In the genomic region with DNA sequence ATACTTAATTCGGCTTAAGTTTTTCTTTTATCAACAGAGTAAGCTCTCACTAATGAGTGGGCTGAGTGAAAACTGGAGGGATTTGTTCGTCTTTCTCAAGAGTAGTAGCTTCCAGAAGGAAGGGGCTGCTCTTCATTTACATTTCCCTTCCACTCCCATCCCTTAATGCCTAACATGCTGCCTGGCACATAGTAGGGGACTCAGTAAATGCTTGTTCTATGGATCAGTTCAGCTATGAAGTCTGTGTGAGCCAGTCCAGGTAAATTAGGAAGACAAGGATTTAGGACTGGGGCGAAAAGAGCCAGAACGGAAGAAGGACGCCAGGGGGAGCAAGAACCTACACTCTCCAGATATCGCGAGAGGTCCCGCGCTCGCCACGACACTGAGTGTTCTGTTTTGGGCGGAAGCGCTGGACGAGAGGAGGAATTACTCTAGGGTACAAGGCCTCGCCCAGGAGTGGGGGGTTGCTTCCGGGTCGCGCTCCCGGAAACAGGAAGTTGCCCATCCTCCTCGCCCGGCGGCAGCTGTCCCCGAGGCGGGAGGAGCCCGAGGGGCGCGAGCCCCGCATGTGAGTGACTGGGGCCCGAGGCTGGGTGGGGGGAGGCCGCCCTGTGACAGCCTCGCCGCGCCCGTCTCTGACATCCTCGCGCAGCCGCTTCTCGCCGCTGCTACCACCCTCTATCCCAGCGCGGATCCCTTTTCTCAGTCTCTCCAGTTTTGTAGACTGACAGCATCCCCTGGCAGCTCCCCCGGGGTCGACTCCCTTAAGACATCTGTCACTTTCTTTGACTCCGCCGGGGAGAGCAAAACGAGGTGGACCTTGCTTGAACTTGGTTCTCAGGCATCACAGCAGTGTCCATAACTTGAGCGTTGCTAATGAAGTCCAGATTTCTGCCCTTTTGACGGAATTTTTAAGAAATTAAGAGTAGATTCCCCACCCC, we compare ENCODE assay signal across 8 cellular contexts. TPM values are rescaled to one million over a fixed set of nuclear protein-coding genes. Genes with fewer than 3 reads are reported as not detected.
A peak's percentile ranks its signal among the peaks of the same experiment; 100 is the strongest.
DNase-seq lines count a peak whose midpoint lies in the region; ATAC-seq and TF ChIP-seq lines count a peak whose summit lies in the region.

A gene with protein sequence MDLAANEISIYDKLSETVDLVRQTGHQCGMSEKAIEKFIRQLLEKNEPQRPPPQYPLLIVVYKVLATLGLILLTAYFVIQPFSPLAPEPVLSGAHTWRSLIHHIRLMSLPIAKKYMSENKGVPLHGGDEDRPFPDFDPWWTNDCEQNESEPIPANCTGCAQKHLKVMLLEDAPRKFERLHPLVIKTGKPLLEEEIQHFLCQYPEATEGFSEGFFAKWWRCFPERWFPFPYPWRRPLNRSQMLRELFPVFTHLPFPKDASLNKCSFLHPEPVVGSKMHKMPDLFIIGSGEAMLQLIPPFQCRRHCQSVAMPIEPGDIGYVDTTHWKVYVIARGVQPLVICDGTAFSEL (plus strand): TSS at position 492 of the 941 bp plus-strand sequence. CDS start 13,493 bp downstream, outside the sequence.

- H3K27me3 ChIP-seq in heart right ventricle (no peaks in the 10 kb centered on the region), upper lobe of right lung (no peaks in the 10 kb centered on the region)

- H3K27ac ChIP-seq in heart right ventricle (peak within 1 kb of the TSS; percentile 76 to 95 (median 92)), upper lobe of right lung (peak within 1 kb of the TSS; percentile 91)

- H3K4me3 ChIP-seq in heart right ventricle: peak within 1 kb of the TSS; percentile 18 to 95 (median 74)
- peak within 1 kb of the TSS; percentile 93 for H3K4me3 ChIP-seq in upper lobe of right lung

- 3% methylated on average over 45 to 48 of the region's 48 CpGs for WGBS in heart right ventricle, 2 donors

- intact Hi-C loops in T-helper 1 cell treated with Interleukin-12 subunit alpha and Interleukin-12 subunit beta and Interleukin-4 antibody, amounts not matched to agents 30 ng/mL and 1 ng/mL, for 36 hours (cut with micrococcal nuclease): loop anchor here (1.0 to 2.0 kb wide), 12 partner anchors 10 to 547 kb away; partner anchors contain the start of genes CMTR1, MTCH1 and TBC1D22B
- intact Hi-C loops in heart right ventricle (cut with DNase I): loop anchor here in 9 of 10 donors (1.0 to 10.0 kb wide), 14 partner anchors 92 to 329 kb away; partner anchors contain the start of genes MTCH1 (in 2 of the 9) and PIM1 (in 2 of the 9)
- intact Hi-C loops in posterior vena cava (cut with DNase I): loop anchor here in 1 of 2 donors (5.0 to 10.0 kb wide), 2 partner anchors 129 to 312 kb away; no protein-coding TSS in a partner anchor
- intact Hi-C loops in upper lobe of right lung (cut with DNase I): loop anchor here (10.0 kb wide), 1 partner anchor 129 kb away; no protein-coding TSS in a partner anchor

- TF ChIP-seq CTCF in GM13977 (IDR thresholded peaks at IDR 0.05; ENCODE audit: extremely low read depth, insufficient read depth, missing control alignments): peak; percentile 80
- TF ChIP-seq CTCF in heart right ventricle (IDR thresholded peaks at IDR 0.05): peak; percentile 78 to 96 (median 85)
- TF ChIP-seq CTCF in upper lobe of right lung (IDR thresholded peaks at IDR 0.05): peak; percentile 81

- in situ Hi-C loops in GM13977 (cut with MboI; ENCODE audit: low pct_unique_long_range_greater_than_20kb, low sequenced_read_pairs, unreplicated experiment): loop anchor here (10.0 kb wide), 1 partner anchor 329 kb away; no protein-coding TSS in a partner anchor

- DNase-seq in GM13977 (ENCODE audit: low spot score): peak; percentile 91
- DNase-seq in NCI-H146 treated with DMSO at 0.1 percent for 48 hours (lab: John Stamatoyannopoulos, UW; ENCODE audit: unreplicated experiment): peak; percentile 93
- DNase-seq in amniotic epithelial cell (ENCODE audit: low read depth): peak; percentile 96
- peak; percentile 96 to 98 for DNase-seq in heart right ventricle
- DNase-seq in posterior vena cava (ENCODE audit: low spot score): peak; percentile 99
- peak; percentile 98 for DNase-seq in upper lobe of right lung

- ATAC-seq in HG02884 (IDR thresholded peaks at IDR 0.05; ENCODE audit: unreplicated experiment): peak; percentile 92
- ATAC-seq in heart right ventricle: peak; percentile 99 to 100 (median 100)
- ATAC-seq in upper lobe of right lung: peak; percentile 100

- no peaks in the 10 kb centered on the region for H3K9me3 ChIP-seq in heart right ventricle
- H3K9me3 ChIP-seq in upper lobe of right lung: no peaks in the 10 kb centered on the region

- H3K4me1 ChIP-seq in heart right ventricle (peaks cover 8 to 46% (median 30%) of the 10 kb centered on the region in 9 donors), upper lobe of right lung (peaks cover 5% of the 10 kb centered on the region)

- H3K36me3 ChIP-seq in heart right ventricle (no peaks in the 10 kb centered on the region), upper lobe of right lung (no peaks in the 10 kb centered on the region)

RNA-seq across cellular contexts. Expression of the gene that starts here (rescaled TPM):
- 53.9 and 54.2 TPM in 2 replicates for total RNA-seq in T-helper 1 cell treated with Interleukin-12 subunit alpha and Interleukin-12 subunit beta and Interleukin-4 antibody, amounts not matched to agents 30 ng/mL and 1 ng/mL, for 36 hours
- total RNA-seq in heart right ventricle (100 to 1,000 TPM in 1 of 10 donors, 10 to 100 TPM in 9; 64.6 to 104 (median 74.7) TPM), posterior vena cava (10 to 100 TPM; 56.5 to 59.9 TPM), upper lobe of right lung (57.9 TPM)
- polyA plus RNA-seq in heart right ventricle: 10 to 100 TPM; 22.5 to 23.1 TPM

Comparison
In these comparisons a context has a peak if more than half of its experiments do, and no peak if none do; other contexts are left out.
1. Peak in every context shown above with its lines: DNase-seq, ATAC-seq, H3K4me3 ChIP-seq and H3K27ac ChIP-seq.